Comparison of ENCODE assay signal across 9 cellular contexts in the genomic region with DNA sequence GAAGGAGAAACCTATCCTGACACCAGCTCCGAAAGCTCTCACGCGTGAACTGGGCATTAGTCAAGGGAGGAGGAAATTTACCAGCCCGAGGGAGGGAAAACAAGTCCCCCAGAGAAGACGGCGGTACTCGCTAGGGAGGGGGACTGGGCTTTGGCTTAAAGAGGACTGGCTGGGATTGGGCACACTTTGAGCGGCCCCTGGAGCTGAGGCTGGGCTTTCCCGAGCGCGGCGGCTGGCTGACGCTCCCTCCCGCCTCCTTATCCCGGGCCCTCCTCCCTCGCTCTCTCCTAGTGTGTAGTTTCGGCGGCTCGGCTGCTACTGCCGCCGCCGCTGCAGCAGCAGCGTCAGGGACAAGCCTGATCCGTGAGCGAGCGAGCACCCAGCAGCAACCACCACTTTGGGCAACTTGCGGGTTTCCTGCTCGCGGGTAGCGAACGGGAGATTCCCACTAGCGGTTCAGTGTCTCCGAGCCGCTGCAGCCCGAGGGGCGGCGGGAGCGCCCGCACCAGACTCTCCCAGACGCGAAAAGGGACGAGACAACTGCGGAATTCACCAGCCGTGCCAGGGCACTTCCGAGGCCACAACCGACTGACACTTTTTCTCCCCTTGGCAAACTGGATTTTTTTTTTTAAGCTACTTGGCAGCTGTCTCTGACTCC. TPM values are rescaled to one million over a fixed set of nuclear protein-coding genes. Genes with fewer than 3 reads are reported as not detected.
DNase-seq lines count a peak whose midpoint lies in the region; ATAC-seq, FAIRE-seq and TF ChIP-seq lines count a peak whose summit lies in the region.
"Had no signal": no experiment of that assay in that cellular context is flagged by ENCODE, and none has a peak within 500 bp of the region (broad histone marks: within the 10 kb centered on the region; RNA-seq: fewer than 3 reads in every experiment).

No MANE protein-coding gene starts in this region.

- peak overlapping the region in 1 of 2 donors; percentile 35 for H3K9ac ChIP-seq in kidney (ENCODE audit: low read length in 2 of 2)

- no peak for TF ChIP-seq EP300 in stomach (IDR thresholded peaks at IDR 0.05)

- H3K27me3 ChIP-seq in stomach, result peaks cover 0 to 74% (median 43%) of the 10 kb centered on the region in 3 donors

- TF ChIP-seq CTCF in kidney (IDR thresholded peaks at IDR 0.05; ENCODE audit: borderline replicate concordance, extremely low read depth, insufficient read depth) (no peak), stomach (IDR thresholded peaks at IDR 0.05) (no peak)

- intact Hi-C loops in kidney (cut with DNase I), result no loop called here
- intact Hi-C loops in stomach (cut with DNase I; ENCODE audit: low total_unique reads), result no loop called here

- no peak for TF ChIP-seq POLR2A in stomach (IDR thresholded peaks at IDR 0.05)

- no peak for FAIRE-seq in kidney (lab: Jason Lieb, UNC)
- FAIRE-seq: endometrium had no signal

- H3K27ac Mint-ChIP-seq in central memory CD8-positive, alpha-beta T cell (ENCODE audit: low read depth), result no peak overlapping the region

- H3K4me3 Mint-ChIP-seq in activated T-cell treated with anti-CD3 and anti-CD28 coated beads, Interleukin-2, amount 50 U/mL, for 4 hours, result no peak overlapping the region
- peak overlapping the region; percentile 47 for H3K4me3 Mint-ChIP-seq in central memory CD8-positive, alpha-beta T cell

- WGBS in stomach, 5 donors, result 1 to 4% (median 1%) methylated on average over 34 to 46 of the region's 46 CpGs

- peaks cover 66% of the 10 kb centered on the region for H3K27me3 Mint-ChIP-seq in activated T-cell treated with anti-CD3 and anti-CD28 coated beads, Interleukin-2, amount 50 U/mL, for 4 hours (ENCODE audit: low read depth)
- peaks cover 40% of the 10 kb centered on the region for H3K27me3 Mint-ChIP-seq in central memory CD8-positive, alpha-beta T cell

- H3K36me3 Mint-ChIP-seq in activated T-cell treated with anti-CD3 and anti-CD28 coated beads, Interleukin-2, amount 50 U/mL, for 4 hours (ENCODE audit: insufficient read depth), result no peaks in the 10 kb centered on the region
- peaks cover 7% of the 10 kb centered on the region for H3K36me3 Mint-ChIP-seq in central memory CD8-positive, alpha-beta T cell (ENCODE audit: insufficient read depth)

- H3K9me3 ChIP-seq in kidney (ENCODE audit: control insufficient read depth in 1 of 2, low read length in 2 of 2) (no peaks in the 10 kb centered on the region), stomach (no peaks in the 10 kb centered on the region)

- peak; percentile 23 to 30 for DNase-seq in activated T-cell treated with anti-CD3 and anti-CD28 coated beads, Interleukin-2, amount 50 U/mL, for 48 hours
- DNase-seq in activated T-cell treated with anti-CD3 and anti-CD28 coated beads, Interleukin-2, amount 50 U/mL, for 4 hours, result no peak
- DNase-seq in NCI-H345 treated with DMSO at 0.1 percent for 48 hours (lab: John Stamatoyannopoulos, UW; ENCODE audit: unreplicated experiment) (peak; percentile 43), kidney (peak; percentile 80), stomach (peak; percentile 52), activated gamma-delta T cell (lab: John Stamatoyannopoulos, UW) (no peak)
- DNase-seq in central memory CD8-positive, alpha-beta T cell (ENCODE audit: low spot score in 2 of 2), result no peak

- H3K36me3 ChIP-seq in kidney (ENCODE audit: control insufficient read depth in 1 of 2, insufficient read depth in 2 of 2, low read length in 2 of 2) (no peaks in the 10 kb centered on the region), stomach (no peaks in the 10 kb centered on the region)

- H3K4me3 ChIP-seq in kidney (ENCODE audit: low read length in 2 of 2), result peak overlapping the region; percentile 64 to 68
- peak overlapping the region; percentile 60 to 77 (median 72) for H3K4me3 ChIP-seq in stomach

- H3K4me1 Mint-ChIP-seq in activated T-cell treated with anti-CD3 and anti-CD28 coated beads, Interleukin-2, amount 50 U/mL, for 4 hours (ENCODE audit: low read depth), result peaks cover 34% of the 10 kb centered on the region
- peaks cover 16% of the 10 kb centered on the region for H3K4me1 Mint-ChIP-seq in central memory CD8-positive, alpha-beta T cell

- no peaks in the 10 kb centered on the region for H3K9me3 Mint-ChIP-seq in activated T-cell treated with anti-CD3 and anti-CD28 coated beads, Interleukin-2, amount 50 U/mL, for 4 hours
- no peaks in the 10 kb centered on the region for H3K9me3 Mint-ChIP-seq in central memory CD8-positive, alpha-beta T cell

- no peak for ATAC-seq in activated T-cell treated with anti-CD3 and anti-CD28 coated beads, Interleukin-2, amount 50 U/mL, for 4 hours
- no peak for ATAC-seq in central memory CD8-positive, alpha-beta T cell (replicated peaks; ENCODE audit: extremely low read depth, poor library complexity, severe bottlenecking)
- no peak for ATAC-seq in GM19452 (IDR thresholded peaks at IDR 0.05; ENCODE audit: unreplicated experiment)

- H3K4me1 ChIP-seq in kidney (ENCODE audit: control insufficient read depth in 1 of 2, insufficient read depth in 1 of 2, low read depth in 1 of 2, low read length in 2 of 2), result peaks cover 6 to 23% of the 10 kb centered on the region in 2 donors
- H3K4me1 ChIP-seq in stomach, result peaks cover 5 to 64% (median 53%) of the 10 kb centered on the region in 4 donors

- no peak overlapping the region for H3K27ac ChIP-seq in kidney (ENCODE audit: low read depth in 2 of 2, low read length in 2 of 2)
- H3K27ac ChIP-seq in stomach, result peak overlapping the region; percentile 77 to 85 (median 80)

RNA-seq across cellular contexts. Expression of a gene that starts 0.7 kb away (rescaled TPM):
- total RNA-seq in activated T-cell treated with anti-CD3 and anti-CD28 coated beads, Interleukin-2, amount 50 U/mL, for 4 hours, result under 1 TPM in 1 of 3 donors, not detected in 2; 0.08 TPM
- total RNA-seq in kidney (10.2 TPM), stomach (100 to 1,000 TPM in 1 of 5 donors, 10 to 100 TPM in 4; 38.8 to 130 (median 56.0) TPM)
- polyA plus RNA-seq in kidney (ENCODE audit: insufficient read depth, low read depth, low replicate concordance) (1.4 TPM), stomach (1 to 10 TPM; 2.3 to 9.1 (median 2.8) TPM)

Comparison
In these comparisons a context has a peak if more than half of its experiments do, and no peak if none do; other contexts are left out.
1. DNase-seq: peak in activated T-cell treated with anti-CD3 and anti-CD28 coated beads, Interleukin-2, amount 50 U/mL, for 48 hours (2 of 2), NCI-H345 treated with DMSO at 0.1 percent for 48 hours (single experiment), kidney (single experiment) and stomach (single experiment); none in activated T-cell treated with anti-CD3 and anti-CD28 coated beads, Interleukin-2, amount 50 U/mL, for 4 hours (single experiment), central memory CD8-positive, alpha-beta T cell (0 of 2) and activated gamma-delta T cell (single experiment).
2. H3K27ac ChIP-seq: peak in stomach (5 of 5); none in kidney (0 of 2).
3. RNA of a gene that starts 0.7 kb away (total RNA-seq): 38.8 to 130 TPM in stomach and 10.2 TPM in kidney (single experiment); 0.08 TPM in activated T-cell treated with anti-CD3 and anti-CD28 coated beads, Interleukin-2, amount 50 U/mL, for 4 hours; every median in the first group is over 10 times any median in the second.